In genomic region chr5:173618927-173619519, GRCh38 we compare ENCODE assay signal across 8 cellular contexts. TPM values are rescaled to one million over a fixed set of nuclear protein-coding genes. Genes with fewer than 3 reads are reported as not detected.
DNase-seq lines count a peak whose midpoint lies in the region; ATAC-seq, FAIRE-seq and TF ChIP-seq lines count a peak whose summit lies in the region.

No MANE protein-coding gene starts in this region.

- H3K4me3 ChIP-seq in GM12878: no peak overlapping the region
- H3K4me3 ChIP-seq in kidney epithelial cell (ENCODE audit: low read depth, low read length): no peak overlapping the region

- CTCF ChIA-PET in GM12878 (lab: Yijun Ruan, JAX): interaction anchor here (0.6 to 17.1 kb wide), 22 partner anchors 24 to 693 kb away, joined by 3 to 267 read pairs (median 5); no protein-coding TSS in a partner anchor

- no peak for FAIRE-seq in GM12878 (lab: Jason Lieb, UNC)

- ATAC-seq in GM12878 (no peak), HG02763 (IDR thresholded peaks at IDR 0.05; ENCODE audit: unreplicated experiment) (no peak)

- RAD21 ChIA-PET in GM12878 (lab: Charles Lee; ENCODE audit: unreplicated experiment): interaction anchor here (0.7 to 6.1 kb wide), 9 partner anchors 10 to 354 kb away, joined by 3 to 90 read pairs (median 6); no protein-coding TSS in a partner anchor

- TF ChIP-seq CTCF in GM12878 (IDR thresholded peaks at IDR 0.05 in 2 of 3, conservative IDR thresholded peaks at IDR 0.05 in 1 of 3; ENCODE audit: control insufficient read depth in 2 of 3, extremely low read depth in 1 of 3, insufficient read depth in 1 of 3, low read depth in 3 of 3, low read length in 3 of 3): peak; percentile 73 to 88 (median 85)
- peak; percentile 69 for TF ChIP-seq CTCF in kidney epithelial cell (IDR thresholded peaks at IDR 0.05; ENCODE audit: insufficient read depth, low read length, poor library complexity, severe bottlenecking)

- H3K4me2 ChIP-seq in GM12878 (ENCODE audit: control insufficient read depth, insufficient read depth): no peak overlapping the region

- H3K27me3 ChIP-seq in GM12878 (replicated peaks in 1 of 2; ENCODE audit: control insufficient read depth in 2 of 2, insufficient read depth in 2 of 2, low read length in 1 of 2) (no peaks in the 10 kb centered on the region), kidney epithelial cell (ENCODE audit: control insufficient read depth, insufficient read depth, low read length) (no peaks in the 10 kb centered on the region)

- H3K79me2 ChIP-seq in GM12878 (ENCODE audit: control insufficient read depth, insufficient read depth, low read length): peaks cover 23% of the 10 kb centered on the region

- no peak overlapping the region for H3K9ac ChIP-seq in GM12878 (ENCODE audit: control insufficient read depth, insufficient read depth, low read length)

- DNase-seq in NCI-H524 (lab: John Stamatoyannopoulos, UW): peak; percentile 34 to 64
- no peak for DNase-seq in NCI-H524 treated with DMSO at 0.1 percent for 48 hours (lab: John Stamatoyannopoulos, UW)
- peak; percentile 48 for DNase-seq in LHCN-M2 (ENCODE audit: low read depth)
- peak; percentile 28 for DNase-seq in SHP77 treated with DMSO at 0.1 percent for 48 hours (lab: John Stamatoyannopoulos, UW)
- peak; percentile 47 for DNase-seq in GM12878 (ENCODE audit: low read depth, low spot score)
- DNase-seq in kidney epithelial cell (ENCODE audit: low read depth): no peak
- peak; percentile 21 for DNase-seq in stimulated activated CD8-positive, alpha-beta memory T cell treated with anti-CD3 and anti-CD28 coated beads, Interleukin-15, amount 100 ng/mL, for 1 hour (ENCODE audit: low read depth)

- in situ Hi-C loops in GM12878 (cut with MboI): loop anchor here (5.0 kb wide), 1 partner anchor 698 kb away; no protein-coding TSS in a partner anchor

- TF ChIP-seq POLR2A in GM12878 (IDR thresholded peaks at IDR 0.05; ENCODE audit: low read depth, low read length): no peak

- 10% methylated on average over 7 of the region's 7 CpGs for WGBS in GM12878 (ENCODE audit: insufficient coverage, insufficient replicate concordance, low lambda C conversion rate, missing lambda C conversion rate)

- TF ChIP-seq EP300 in GM12878 (IDR thresholded peaks at IDR 0.05; ENCODE audit: borderline replicate concordance in 1 of 2, control insufficient read depth in 1 of 2, low read depth in 2 of 2, low read length in 2 of 2): no peak

- H3K36me3 ChIP-seq in GM12878 (ENCODE audit: control insufficient read depth in 2 of 2, insufficient read depth in 2 of 2, low read length in 1 of 2) (no peaks in the 10 kb centered on the region), kidney epithelial cell (ENCODE audit: control insufficient read depth, insufficient read depth, low read length) (no peaks in the 10 kb centered on the region)

- no TSS peak for BruUV-seq in GM12878 (replicated peaks; lab: Mats Ljungman, UMichigan)

- H3K9me3 ChIP-seq in GM12878 (replicated peaks; ENCODE audit: control insufficient read depth, insufficient read depth, low read length): no peaks in the 10 kb centered on the region

- no peaks in the 10 kb centered on the region for H4K20me1 ChIP-seq in GM12878 (ENCODE audit: control insufficient read depth, insufficient read depth)

- TF ChIP-seq RAD21 in GM12878 (IDR thresholded peaks at IDR 0.05; ENCODE audit: insufficient read depth, low read depth, low read length): peak; percentile 99

- SMC1A ChIA-PET in GM12878 (lab: Charles Lee; ENCODE audit: uncharacterized antibody, unreplicated experiment): interaction anchor here (0.9 to 17.2 kb wide), 15 partner anchors 8 to 693 kb away, joined by 3 to 199 read pairs (median 4); no protein-coding TSS in a partner anchor

- H2AFZ ChIP-seq in GM12878 (ENCODE audit: control insufficient read depth, low read depth, low read length): peak overlapping the region; percentile 85

- intact Hi-C loops in GM12878 (cut with micrococcal nuclease; ENCODE audit: unreplicated experiment): loop anchor here (1.0 to 5.0 kb wide), 6 partner anchors 124 to 694 kb away; no protein-coding TSS in a partner anchor

- H3K4me1 ChIP-seq in GM12878 (ENCODE audit: control insufficient read depth, insufficient read depth, low read length): peaks cover 14% of the 10 kb centered on the region

- no peak overlapping the region for H3K27ac ChIP-seq in GM12878 (ENCODE audit: control insufficient read depth, insufficient read depth)

- POLR2A ChIA-PET in GM12878 (lab: Charles Lee): interaction anchor here (0.9 to 1.4 kb wide), 2 partner anchors 307 to 354 kb away, joined by 3 to 5 read pairs; no protein-coding TSS in a partner anchor

TF ChIP-seq in GM12878, 131 proteins besides CTCF, POLR2A, EP300 and RAD21:
- TF ChIP-seq YY1 (IDR thresholded peaks at IDR 0.05; ENCODE audit: low read depth, low read length) (peak; percentile 85), CHD1 (IDR thresholded peaks at IDR 0.05; ENCODE audit: low read depth, low read length) (no peak), TCF12 (IDR thresholded peaks at IDR 0.05; ENCODE audit: low read depth, low read length) (no peak), SMC3 (IDR thresholded peaks at IDR 0.05; ENCODE audit: borderline replicate concordance, low read length) (peak; percentile 95)

RNA-seq across cellular contexts. Expression of gene BOD1, which starts 2.6 kb away (rescaled TPM):
- 68.7 and 80.5 TPM in 2 replicates for total RNA-seq in LHCN-M2 (2014; rRNA removed)
- 67.8 TPM for polyA plus RNA-seq in LHCN-M2 (2012)
- total RNA-seq in GM12878 (2013; cell fraction: nucleolus; rRNA removed): 51.9 and 56.6 TPM in 2 replicates
- 25.0 and 26.7 TPM in 2 replicates for total RNA-seq in GM12878 (2014; rRNA removed)
- 25.2 and 25.5 TPM in 2 replicates for total RNA-seq in GM12878 (2014; rRNA removed; fragmentation: Illumina TruSeq; extraction: Trizol)
- 26.9 and 30.5 TPM in 2 replicates for total RNA-seq in GM12878 (2021)
- polyA plus RNA-seq in GM12878 (2011; ENCODE audit: low read depth): 13.7 TPM
- polyA plus RNA-seq in GM12878 (2011; rRNA removed): 35.7 and 39.4 TPM in 2 replicates
- 20.4 and 20.9 TPM in 2 replicates for polyA plus RNA-seq in GM12878 (2011; cell fraction: cytosol; rRNA removed)
- polyA plus RNA-seq in GM12878 (2011; cell fraction: nucleus; rRNA removed): 85.4 and 99.5 TPM in 2 replicates
- polyA plus RNA-seq in GM12878 (2012): 17.4 and 26.1 TPM in 2 replicates
- 28.7 and 38.2 TPM in 2 replicates for polyA plus RNA-seq in GM12878 (2014; fragmentation: Illumina TruSeq; extraction: Trizol)
- polyA plus RNA-seq in GM12878 (2014; fragmentation: Nextera tagmentation; extraction: Ambion mirVana): 10 to 100 TPM; 14.1 to 20.6 TPM
- polyA plus RNA-seq in GM12878 (2014; rRNA removed): 32.9 and 35.8 TPM in 2 replicates
- polyA plus RNA-seq in GM12878 (2016; fragmentation: Nextera tagmentation; extraction: Ambion mirVana): 10 to 100 TPM; 30.7 to 31.7 TPM
- 27.9 and 36.5 TPM in 2 replicates for polyA minus RNA-seq in GM12878 (2011; rRNA and poly(A)+ RNA removed)
- polyA minus RNA-seq in GM12878 (2011; cell fraction: cytosol; rRNA and poly(A)+ RNA removed): 6.8 and 7.6 TPM in 2 replicates
- polyA minus RNA-seq in GM12878 (2011; cell fraction: nucleus; rRNA and poly(A)+ RNA removed): 19.7 and 22.8 TPM in 2 replicates
- total RNA-seq in kidney epithelial cell: 76.8 and 81.7 TPM in 2 replicates

Comparison
In these comparisons a context has a peak if more than half of its experiments do, and no peak if none do; other contexts are left out.
1. DNase-seq: peak in NCI-H524 (2 of 2), LHCN-M2 (single experiment), SHP77 treated with DMSO at 0.1 percent for 48 hours (single experiment), GM12878 (single experiment) and stimulated activated CD8-positive, alpha-beta memory T cell treated with anti-CD3 and anti-CD28 coated beads, Interleukin-15, amount 100 ng/mL, for 1 hour (single experiment); none in NCI-H524 treated with DMSO at 0.1 percent for 48 hours (single experiment) and kidney epithelial cell (single experiment).